21 cellular contexts compared by ENCODE assay signal in genomic region chr12:132270969-132271754, GRCh38. TPM values are rescaled to one million over a fixed set of nuclear protein-coding genes. Genes with fewer than 3 reads are reported as not detected.
DNase-seq lines count a peak whose midpoint lies in the region; ATAC-seq, FAIRE-seq and TF ChIP-seq lines count a peak whose summit lies in the region.
"Had no signal": no experiment of that assay in that cellular context is flagged by ENCODE, and none has a peak within 500 bp of the region (broad histone marks: within the 10 kb centered on the region; RNA-seq: fewer than 3 reads in every experiment).

No MANE protein-coding gene starts in this region.

- no peak overlapping the region for H4K5ac ChIP-seq in H1 (ENCODE audit: insufficient read length, low read depth, low read length)

- no peak overlapping the region for H3K14ac ChIP-seq in H1 (ENCODE audit: insufficient read length)

- H3K18ac ChIP-seq in H1 (ENCODE audit: extremely low read depth, low read length): no peak overlapping the region

- DNase-seq in NCI-H2029 (lab: John Stamatoyannopoulos, UW): peak; percentile 13
- no peak for DNase-seq in NCI-H2029 treated with DMSO at 0.1 percent for 48 hours (lab: John Stamatoyannopoulos, UW)
- peak; percentile 43 for DNase-seq in NCI-H1105 (lab: John Stamatoyannopoulos, UW)
- DNase-seq in H1 (ENCODE audit: low read depth in 1 of 2, low spot score in 2 of 2): no peak
- no peak for DNase-seq in prostate gland (ENCODE audit: low spot score)
- no peak for DNase-seq in CD14-positive monocyte (ENCODE audit: low spot score)
- DNase-seq: BE2C; CD8-positive, alpha-beta T cell; H9; MV-4-11; NCI-H1694; NCI-H510A; SW 1271; T-helper 2 cell had no signal

- H3K27ac Mint-ChIP-seq in CD14-positive monocyte: no peak overlapping the region
- H3K27ac Mint-ChIP-seq: CD8-positive, alpha-beta T cell; H9 had no signal

- ATAC-seq in HG02763 (IDR thresholded peaks at IDR 0.05; ENCODE audit: unreplicated experiment): no peak
- ATAC-seq: CD8-positive, alpha-beta T cell had no signal

- CTCF ChIA-PET in H1 (lab: Charles Lee; ENCODE audit: partially characterized antibody): interaction anchor here (1.6 to 2.6 kb wide), 2 partner anchors 15 to 102 kb away, joined by 6 to 7 read pairs; no protein-coding TSS in a partner anchor

- intact Hi-C loops in prostate gland (cut with DNase I): no loop called here
- intact Hi-C loops in CD14-positive monocyte (cut with micrococcal nuclease): no loop called here

- no peaks in the 10 kb centered on the region for H3K36me3 ChIP-seq in BLaER1 treated with 17β-estradiol and CSF1 and Interleukin-3, amounts not matched to agents 10 nM and 100 nM
- H3K36me3 ChIP-seq in H1 (ENCODE audit: control insufficient read depth in 2 of 4, insufficient read depth in 4 of 4, low read length in 3 of 4) (no peaks in the 10 kb centered on the region; a peak in 1 of 8 replicates), prostate gland (no peaks in the 10 kb centered on the region)
- H3K36me3 ChIP-seq: BE2C had no signal

- FAIRE-seq in H1 (lab: Jason Lieb, UNC): no peak
- FAIRE-seq: A204.1 had no signal

- no peak overlapping the region for H3K4me3 ChIP-seq in BLaER1 treated with 17β-estradiol and CSF1 and Interleukin-3, amounts not matched to agents 10 nM and 100 nM
- H3K4me3 ChIP-seq in H1 (ENCODE audit: extremely low read depth in 1 of 4, insufficient read depth in 2 of 4, low read depth in 3 of 4, low read length in 4 of 4) (no peak overlapping the region), prostate gland (no peak overlapping the region)

- peaks cover 24 to 37% (median 34%) of the 10 kb centered on the region in 11 experiments for H3K27me3 ChIP-seq in BLaER1 treated with 17β-estradiol and CSF1 and Interleukin-3, amounts not matched to agents 10 nM and 100 nM
- H3K27me3 ChIP-seq in H1 (replicated peaks in 1 of 4; ENCODE audit: control insufficient read depth in 3 of 4, extremely low read depth in 1 of 4, insufficient read depth in 3 of 4, low read length in 3 of 4) (peaks cover 0 to 14% (median 6%) of the 10 kb centered on the region in 4 experiments; a peak in 4 of 7 replicates), prostate gland (replicated peaks; ENCODE audit: insufficient read depth) (no peaks in the 10 kb centered on the region)

- H3K4me3 Mint-ChIP-seq in CD14-positive monocyte: no peak overlapping the region
- H3K4me3 Mint-ChIP-seq: CD8-positive, alpha-beta T cell; H9 had no signal

- H3K4ac ChIP-seq in H1 (replicated peaks; ENCODE audit: insufficient read length, low read depth, low read length): no peak overlapping the region

- H3K79me1 ChIP-seq in H1 (ENCODE audit: low read depth, low read length): peaks cover 3% of the 10 kb centered on the region

- H4K8ac ChIP-seq in H1 (ENCODE audit: extremely low read depth, insufficient read depth, low read length): peak overlapping the region; percentile 76; the same call in 1 of the 2 replicates

- peaks cover 0 to 16% (median 15%) of the 10 kb centered on the region in 3 donors for H3K27me3 Mint-ChIP-seq in CD14-positive monocyte (ENCODE audit: low read depth in 3 of 3)

- H3K4me1 Mint-ChIP-seq in CD14-positive monocyte: no peaks in the 10 kb centered on the region

- H2BK20ac ChIP-seq in H1 (ENCODE audit: low read length): no peak overlapping the region

- no peak for TF ChIP-seq CTCF in H1 (IDR thresholded peaks at IDR 0.05; ENCODE audit: control extremely low read depth in 1 of 3, insufficient read depth in 1 of 3, low read depth in 1 of 3, low read length in 3 of 3)
- no peak for TF ChIP-seq CTCF in prostate gland (IDR thresholded peaks at IDR 0.05)
- no peak for TF ChIP-seq CTCF in CD14-positive monocyte (IDR thresholded peaks at IDR 0.05)

- WGBS in H1 (ENCODE audit: extremely low coverage in 1 of 2, insufficient coverage in 1 of 2, insufficient read length in 1 of 2, insufficient replicate concordance in 2 of 2, low coverage in 1 of 2, low lambda C conversion rate in 2 of 2, missing lambda C conversion rate in 1 of 2), 2 experiments: 91% methylated on average over 34 of the region's 41 CpGs; no CpG with 5 or more reads in 1 of the 2 experiments
- WGBS in prostate gland: 44% methylated on average over 40 of the region's 41 CpGs

- H3K4me2 ChIP-seq in BLaER1 treated with 17β-estradiol and CSF1 and Interleukin-3, amounts not matched to agents 10 nM and 100 nM: peak overlapping the region in 6 of 11 experiments; percentile 4 to 45 (median 27); a peak in 6 of 22 replicates
- H3K4me2 ChIP-seq in H1 (ENCODE audit: insufficient read depth in 1 of 2, low read depth in 2 of 2, low read length in 2 of 2): no peak overlapping the region
- H3K4me2 ChIP-seq: KMS-11 had no signal

- peaks cover 0 to 29% (median 0%) of the 10 kb centered on the region in 11 experiments; a peak in 4 of 22 replicates for H4K20me1 ChIP-seq in BLaER1 treated with 17β-estradiol and CSF1 and Interleukin-3, amounts not matched to agents 10 nM and 100 nM
- H4K20me1 ChIP-seq in H1 (replicated peaks in 1 of 2; ENCODE audit: control insufficient read depth in 1 of 2, insufficient read depth in 2 of 2, low read length in 2 of 2): peaks cover 0 to 6% of the 10 kb centered on the region in 2 experiments

- TF ChIP-seq POLR2A in H1 (IDR thresholded peaks at IDR 0.05; ENCODE audit: control extremely low read depth in 1 of 2, low read depth in 2 of 2, low read length in 2 of 2) (no peak), prostate gland (IDR thresholded peaks at IDR 0.05) (no peak)

- H3K36me3 Mint-ChIP-seq in CD14-positive monocyte: no peaks in the 10 kb centered on the region
- H3K36me3 Mint-ChIP-seq: CD8-positive, alpha-beta T cell had no signal

- no peak overlapping the region for H3K56ac ChIP-seq in H1 (replicated peaks; ENCODE audit: insufficient read length, low read depth, low read length)

- H2AFZ ChIP-seq in H1 (ENCODE audit: low read length): no peak overlapping the region

- H3K27ac ChIP-seq in BLaER1 treated with 17β-estradiol and CSF1 and Interleukin-3, amounts not matched to agents 10 nM and 100 nM: no peak overlapping the region
- no peak overlapping the region for H3K27ac ChIP-seq in H1 (ENCODE audit: low read depth, low read length)
- H3K27ac ChIP-seq in prostate gland: no peak overlapping the region
- H3K27ac ChIP-seq: HL-60, KMS-11 had no signal

- POLR2A ChIA-PET in H1 (lab: Charles Lee; ENCODE audit: partially characterized antibody): no interaction called here

- no peak overlapping the region for H3K23ac ChIP-seq in H1 (ENCODE audit: insufficient read length)

- no peaks in the 10 kb centered on the region for H3K79me2 ChIP-seq in H1 (ENCODE audit: control insufficient read depth in 1 of 2, insufficient read depth in 2 of 2, low read length in 2 of 2)

- no peak overlapping the region for H2AK5ac ChIP-seq in H1 (ENCODE audit: low read depth, low read length)

- no peak for TF ChIP-seq RAD21 in H1 (IDR thresholded peaks at IDR 0.05 in 1 of 2, conservative IDR thresholded peaks at IDR 0.05 in 1 of 2; ENCODE audit: low read depth in 2 of 2, low read length in 2 of 2)

- H2BK5ac ChIP-seq in H1 (ENCODE audit: low read depth, low read length): no peak overlapping the region

- H2BK12ac ChIP-seq in H1 (ENCODE audit: low read depth, low read length): no peak overlapping the region

- peaks cover 6% of the 10 kb centered on the region for H3K23me2 ChIP-seq in H1 (ENCODE audit: low read depth, low read length)

- no peak overlapping the region for H2BK15ac ChIP-seq in H1 (ENCODE audit: low read length)

- no peaks in the 10 kb centered on the region for H3K9me3 ChIP-seq in BLaER1 treated with 17β-estradiol and CSF1 and Interleukin-3, amounts not matched to agents 10 nM and 100 nM (replicated peaks in 1 of 11)
- no peaks in the 10 kb centered on the region for H3K9me3 ChIP-seq in H1 (ENCODE audit: insufficient read depth in 2 of 2, low read depth in 1 of 2, low read length in 1 of 2)
- no peaks in the 10 kb centered on the region for H3K9me3 ChIP-seq in prostate gland
- H3K9me3 ChIP-seq: BE2C had no signal

- H4K91ac ChIP-seq in H1 (replicated peaks; ENCODE audit: insufficient read length, low read length): no peak overlapping the region

- H3K9me3 Mint-ChIP-seq in CD14-positive monocyte: peaks cover 0 to 2% (median 0%) of the 10 kb centered on the region in 7 donors
- H3K9me3 Mint-ChIP-seq: CD8-positive, alpha-beta T cell; H9 had no signal

- no peak overlapping the region for H3K9ac ChIP-seq in BLaER1 treated with 17β-estradiol and CSF1 and Interleukin-3, amounts not matched to agents 10 nM and 100 nM
- no peak overlapping the region for H3K9ac ChIP-seq in H1 (replicated peaks in 1 of 4; ENCODE audit: extremely low read depth in 1 of 4, low read depth in 3 of 4, low read length in 3 of 4)
- H3K9ac ChIP-seq: KMS-11 had no signal

- H3K4me1 ChIP-seq in BLaER1 treated with 17β-estradiol and CSF1 and Interleukin-3, amounts not matched to agents 10 nM and 100 nM: peaks cover 0 to 8% (median 2%) of the 10 kb centered on the region in 10 experiments; a peak in 5 of 20 replicates
- peaks cover 0 to 16% (median 12%) of the 10 kb centered on the region in 4 experiments; a peak in 6 of 7 replicates for H3K4me1 ChIP-seq in H1 (replicated peaks in 1 of 4; ENCODE audit: control insufficient read depth in 3 of 4, insufficient read depth in 4 of 4, low read length in 3 of 4)
- no peaks in the 10 kb centered on the region for H3K4me1 ChIP-seq in prostate gland (replicated peaks)
- H3K4me1 ChIP-seq: BE2C had no signal

- no peak overlapping the region for H2BK120ac ChIP-seq in H1 (replicated peaks; ENCODE audit: low read depth, low read length)

- no peak for TF ChIP-seq EP300 in H1 (IDR thresholded peaks at IDR 0.05; ENCODE audit: borderline replicate concordance in 1 of 2, low read depth in 2 of 2, low read length in 2 of 2)

TF ChIP-seq in H1, 55 proteins besides CTCF, POLR2A, EP300 and RAD21 (continues in another document):
- TF ChIP-seq CHD2 (IDR thresholded peaks at IDR 0.05; ENCODE audit: low read length) (no peak), BCL11A (IDR thresholded peaks at IDR 0.05; ENCODE audit: low read depth in 2 of 2, low read length in 2 of 2) (no peak), GTF2F1 (IDR thresholded peaks at IDR 0.05; ENCODE audit: borderline replicate concordance, low read depth, low read length) (no peak), YY1 (IDR thresholded peaks at IDR 0.05; ENCODE audit: low read depth, low read length) (no peak), CHD1 (IDR thresholded peaks at IDR 0.05; ENCODE audit: low read depth, low read length) (no peak), CTBP2 (IDR thresholded peaks at IDR 0.05; ENCODE audit: borderline replicate concordance, insufficient read depth, insufficient read length, low read length) (no peak)

RNA-seq across cellular contexts. Expression of gene GALNT9, which starts 58.2 kb away (rescaled TPM):
- 2.0 and 3.3 TPM in 2 replicates for total RNA-seq in H1 (2021; fragmentation: NEBNext Ultra II Directional; extraction: Animal tissue kit (Norgen Biotek cat#: 25700))
- 3.6 and 5.3 TPM in 2 replicates for polyA plus RNA-seq in H1 (2011; rRNA removed)
- polyA plus RNA-seq in H1 (2011; cell fraction: cytosol; rRNA removed): 6.1 TPM
- polyA plus RNA-seq in H1 (2011; cell fraction: nucleus; rRNA removed): 9.4 TPM
- polyA plus RNA-seq in H1 (2012, experiment 1 of 2): 2.3 to 3.6 TPM (median 3.1 TPM) in 4 replicates
- 2.3 TPM for polyA plus RNA-seq in H1 (2012, experiment 2 of 2)
- 0.73 TPM for polyA plus RNA-seq in H1 (2013, experiment 1 of 2)
- 0.92 TPM for polyA plus RNA-seq in H1 (2013, experiment 2 of 2)
- 2.3 and 4.0 TPM in 2 replicates for polyA minus RNA-seq in H1 (2011; rRNA and poly(A)+ RNA removed)
- 4.0 TPM for polyA minus RNA-seq in H1 (2011; cell fraction: cytosol; rRNA and poly(A)+ RNA removed)
- polyA minus RNA-seq in H1 (2011; cell fraction: nucleus; rRNA and poly(A)+ RNA removed): 4.2 TPM
- 1 to 10 TPM in 1 of 2 donors, under 1 TPM in 1; 0.14 to 1.0 TPM for total RNA-seq in prostate gland
- polyA plus RNA-seq in CD14-positive monocyte: not detected
- total RNA-seq: CD8-positive, alpha-beta T cell; HT1080; SK-MEL-5 had no signal

Comparison
In these comparisons a context has a peak if more than half of its experiments do, and no peak if none do; other contexts are left out.
1. DNase-seq: peak in NCI-H2029 (single experiment) and NCI-H1105 (single experiment); none in NCI-H2029 treated with DMSO at 0.1 percent for 48 hours (single experiment), H1 (0 of 2), prostate gland (single experiment) and CD14-positive monocyte (single experiment).
2. H3K4me2 ChIP-seq: peak in BLaER1 treated with 17β-estradiol and CSF1 and Interleukin-3, amounts not matched to agents 10 nM and 100 nM (6 of 11); none in H1 (0 of 2).